Comparison of ENCODE assay signal across 1 cellular context in genomic region chr11:94627003-94627560, GRCh38. TPM values are rescaled to one million over a fixed set of nuclear protein-coding genes. Genes with fewer than 3 reads are reported as not detected.
"Had no signal": no experiment of that assay in that cellular context is flagged by ENCODE, and none has a peak within 500 bp of the region (broad histone marks: within the 10 kb centered on the region; RNA-seq: fewer than 3 reads in every experiment).

No MANE protein-coding gene starts in this region.

RNA-seq across cellular contexts. Expression of gene PIWIL4, which starts 59.9 kb away (rescaled TPM):
- total RNA-seq: G401 had no signal
